8 cellular contexts compared by ENCODE assay signal in the genomic region with DNA sequence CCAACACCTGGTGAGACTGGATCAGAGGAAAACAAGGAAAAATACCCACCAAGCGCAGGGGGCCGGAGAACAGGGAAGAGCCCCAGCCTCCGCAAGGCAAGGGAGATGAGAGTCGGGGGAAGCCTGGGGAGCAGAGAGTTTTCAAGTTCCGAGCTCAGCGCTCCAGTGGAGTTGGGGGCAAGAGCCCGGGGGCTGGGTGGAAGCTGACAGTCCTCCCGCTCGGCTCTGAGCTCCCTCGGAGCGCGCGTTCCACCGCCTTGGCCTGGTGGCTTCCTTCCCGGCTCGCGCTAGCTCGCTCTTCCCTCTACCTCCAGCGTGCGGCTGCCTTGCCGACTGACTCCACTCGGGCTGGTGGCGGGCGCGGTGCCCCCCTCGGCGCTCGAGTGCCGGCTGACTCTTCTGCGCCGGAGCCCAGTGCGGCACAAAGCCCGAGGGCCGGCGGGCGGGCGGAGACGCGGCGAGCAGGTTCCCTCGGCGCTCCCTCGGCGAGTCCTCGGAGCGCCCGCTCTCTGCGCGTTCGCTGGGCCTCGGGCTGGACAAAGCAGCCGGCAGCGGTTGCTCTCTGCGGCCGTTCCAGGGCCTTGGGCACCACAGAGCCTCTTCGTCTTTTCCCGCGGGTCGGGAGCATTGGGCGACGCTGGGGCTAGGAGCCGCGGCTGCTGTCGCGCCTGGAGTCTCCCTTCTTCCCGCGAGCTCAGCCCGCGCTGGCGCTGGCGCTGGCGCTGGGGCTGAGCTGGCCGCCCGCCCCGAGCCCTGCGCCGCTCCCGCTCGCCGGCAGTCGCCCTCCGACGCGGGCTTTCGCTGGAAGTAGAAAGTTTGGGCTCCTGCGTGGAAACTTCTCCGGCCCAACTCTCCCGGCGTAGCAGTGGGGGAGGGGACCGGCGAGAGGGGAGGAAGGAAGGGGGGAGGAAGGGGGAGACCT. TPM values are rescaled to one million over a fixed set of nuclear protein-coding genes. Genes with fewer than 3 reads are reported as not detected.
DNase-seq lines count a peak whose midpoint lies in the region; ATAC-seq, FAIRE-seq and TF ChIP-seq lines count a peak whose summit lies in the region.

No MANE protein-coding gene starts in this region.

- no peak for FAIRE-seq in pancreas (lab: Jason Lieb, UNC)

- no peak for TF ChIP-seq CTCF in fibroblast of villous mesenchyme (IDR thresholded peaks at IDR 0.05; ENCODE audit: insufficient read depth, low read depth, low read length)
- no peak for TF ChIP-seq CTCF in pancreas (IDR thresholded peaks at IDR 0.05)

- no peak overlapping the region for H3K9ac ChIP-seq in BLaER1

- H3K27ac ChIP-seq in BLaER1 (no peak overlapping the region), pancreas (no peak overlapping the region)

- ATAC-seq in pancreas (peak; percentile 6 to 59 (median 38)), HG02759 (IDR thresholded peaks at IDR 0.05; ENCODE audit: unreplicated experiment) (no peak), HG02623 (IDR thresholded peaks at IDR 0.05; ENCODE audit: unreplicated experiment) (no peak)

- intact Hi-C loops in pancreas (cut with DNase I), result loop anchor here in 1 of 3 donors (10.0 kb wide), 1 partner anchor 65 kb away; no protein-coding TSS in a partner anchor

- peaks cover 75% of the 10 kb centered on the region for H4K20me1 ChIP-seq in BLaER1

- H3K36me3 ChIP-seq in BLaER1, result no peaks in the 10 kb centered on the region
- no peaks in the 10 kb centered on the region for H3K36me3 ChIP-seq in pancreas

- H3K4me1 ChIP-seq in BLaER1, result peaks cover 11% of the 10 kb centered on the region; the same call in 1 of the 2 replicates
- H3K4me1 ChIP-seq in pancreas, result peaks cover 4 to 26% (median 8%) of the 10 kb centered on the region in 3 donors

- H3K4me3 ChIP-seq in BLaER1 (0 out of 2 replicates have a peak overlapping the region, but pooled peaks have one; percentile 20), fibroblast of villous mesenchyme (ENCODE audit: low read depth, low read length) (peak overlapping the region; percentile 29), pancreas (peak overlapping the region; percentile 23 to 59 (median 32))

- H3K9me3 ChIP-seq in BLaER1 (peaks cover 66% of the 10 kb centered on the region), pancreas (no peaks in the 10 kb centered on the region)

- DNase-seq in HK-2 (ENCODE audit: unreplicated experiment) (peak; percentile 39), UCSD-AML1 (lab: John Stamatoyannopoulos, UW; ENCODE audit: unreplicated experiment) (peak; percentile 52), fibroblast of villous mesenchyme (ENCODE audit: low read depth) (peak; percentile 32), pancreas (peak in 3 of 6 donors; percentile 34 to 81 (median 78)), activated gamma-delta T cell (lab: John Stamatoyannopoulos, UW) (no peak)

- H3K27me3 ChIP-seq in BLaER1 (peaks cover 100% of the 10 kb centered on the region), pancreas (peaks cover 13 to 75% (median 31%) of the 10 kb centered on the region in 4 donors)

- 3% methylated on average over 77 to 91 of the region's 91 CpGs for WGBS in pancreas, 2 donors

- H3K4me2 ChIP-seq in BLaER1, result peak overlapping the region; percentile 61; the same call in 1 of the 2 replicates

RNA-seq across cellular contexts. Expression of a gene that starts 1.0 kb away (rescaled TPM):
- total RNA-seq in fibroblast of villous mesenchyme (not detected in 2 replicates), pancreas (10 to 100 TPM in 2 of 6 donors, 1 to 10 TPM in 4; 2.0 to 16.6 (median 6.2) TPM)
- polyA plus RNA-seq in pancreas, result 10 to 100 TPM; 15.9 to 75.0 TPM

Comparison
In these comparisons a context has a peak if more than half of its experiments do, and no peak if none do; other contexts are left out.
1. ATAC-seq: peak in pancreas (4 of 4); none in HG02759 (single experiment) and HG02623 (single experiment).
2. Peak in every context shown above with its lines, with median percentiles within 50 percentile points of each other: H3K4me3 ChIP-seq.